ENCODE assay signal across 19 cellular contexts in the genomic region with DNA sequence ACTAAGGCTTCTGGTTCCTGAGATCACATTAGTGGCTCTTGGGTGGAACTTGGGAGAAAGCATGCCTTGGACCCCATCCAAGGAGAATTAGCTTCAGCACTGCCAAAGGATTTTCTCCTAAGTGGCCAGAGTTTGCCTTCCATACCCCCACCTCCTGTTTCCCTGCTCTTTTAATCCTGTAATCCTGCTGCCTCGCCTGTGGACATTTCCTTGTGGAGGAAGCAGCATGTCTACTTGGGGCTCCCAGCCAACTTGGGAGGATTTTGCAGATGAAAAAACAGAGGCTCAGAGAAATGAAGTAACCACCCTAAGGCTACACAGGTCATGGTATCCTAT. TPM values are rescaled to one million over a fixed set of nuclear protein-coding genes. Genes with fewer than 3 reads are reported as not detected.
DNase-seq lines count a peak whose midpoint lies in the region; ATAC-seq and TF ChIP-seq lines count a peak whose summit lies in the region.
"Had no signal": no experiment of that assay in that cellular context is flagged by ENCODE, and none has a peak within 500 bp of the region (broad histone marks: within the 10 kb centered on the region; RNA-seq: fewer than 3 reads in every experiment).

No MANE protein-coding gene starts in this region.

- H3K27me3 ChIP-seq in H7 (ENCODE audit: control insufficient read depth, insufficient read depth, low read length) (peaks cover 5% of the 10 kb centered on the region), WERI-Rb-1 (ENCODE audit: insufficient read depth, low read depth, severe bottlenecking) (no peaks in the 10 kb centered on the region), smooth muscle cell (ENCODE audit: low read depth) (no peaks in the 10 kb centered on the region)
- H3K27me3 ChIP-seq: ascending aorta, Peyer's patch had no signal

- peaks cover 47% of the 10 kb centered on the region for H3F3A ChIP-seq in smooth muscle cell (ENCODE audit: low read depth)

- no peak overlapping the region for H2AFZ ChIP-seq in smooth muscle cell (ENCODE audit: low read depth)

- H3K4me3 ChIP-seq in H7 (ENCODE audit: insufficient read depth, low read depth, low read length) (no peak overlapping the region), WERI-Rb-1 (ENCODE audit: low read depth, low read length) (no peak overlapping the region), fibroblast of villous mesenchyme (ENCODE audit: low read depth, low read length) (peak overlapping the region; percentile 60), smooth muscle cell (peak overlapping the region; percentile 58)
- H3K4me3 ChIP-seq: dorsolateral prefrontal cortex, Peyer's patch had no signal

- H3K27ac ChIP-seq in WERI-Rb-1 (peak overlapping the region; percentile 65), smooth muscle cell (ENCODE audit: low read depth) (peak overlapping the region; percentile 96), substantia nigra (ENCODE audit: low read depth, low read length, poor library complexity, severe bottlenecking) (no peak overlapping the region)
- H3K27ac ChIP-seq: ascending aorta, dorsolateral prefrontal cortex had no signal

- TF ChIP-seq CTCF in WERI-Rb-1 (IDR thresholded peaks at IDR 0.05; ENCODE audit: low read depth, low read length) = no peak
- TF ChIP-seq CTCF in fibroblast of villous mesenchyme (IDR thresholded peaks at IDR 0.05; ENCODE audit: insufficient read depth, low read depth, low read length) = no peak
- no peak for TF ChIP-seq CTCF in smooth muscle cell (IDR thresholded peaks at IDR 0.05; ENCODE audit: borderline replicate concordance, insufficient read depth, poor library complexity, severe bottlenecking)

- H3K9me3 ChIP-seq in WERI-Rb-1 (ENCODE audit: severe bottlenecking) (no peaks in the 10 kb centered on the region), smooth muscle cell (replicated peaks; ENCODE audit: low read depth) (no peaks in the 10 kb centered on the region)
- H3K9me3 ChIP-seq: ascending aorta, Peyer's patch, stomach had no signal

- DNase-seq in H7 (peak; percentile 38), WERI-Rb-1 (peak; percentile 85), fibroblast of villous mesenchyme (ENCODE audit: low read depth) (peak; percentile 94), smooth muscle cell (lab: John Stamatoyannopoulos, UW; ENCODE audit: unreplicated experiment) (no peak), cerebellum (ENCODE audit: low spot score) (no peak), substantia nigra (lab: John Stamatoyannopoulos, UW) (no peak), T-helper 9 cell (no peak), sciatic nerve (ENCODE audit: low spot score) (no peak)
- DNase-seq: activated CD4-positive, CD25-positive, alpha-beta regulatory T cell; activated effector memory CD4-positive, alpha-beta T cell treated with Interleukin-2 at 50 U/mL for 16 hours; CD8-positive, alpha-beta memory T cell; dorsolateral prefrontal cortex; Peyer's patch; stimulated activated CD4-positive, alpha-beta T cell treated with anti-CD3 and anti-CD28 coated beads, Interleukin-12 subunit alpha, Interleukin-12 subunit beta, amount 100 ng/mL, for 4 hours; stomach; SW 1271 had no signal

- peaks cover 42% of the 10 kb centered on the region for H3K4me1 ChIP-seq in smooth muscle cell (ENCODE audit: low read depth)

- no peaks in the 10 kb centered on the region for H3K36me3 ChIP-seq in H7 (replicated peaks; ENCODE audit: control insufficient read depth, insufficient read depth, low read length)
- H3K36me3 ChIP-seq in WERI-Rb-1 = no peaks in the 10 kb centered on the region
- no peaks in the 10 kb centered on the region for H3K36me3 ChIP-seq in smooth muscle cell (ENCODE audit: low read depth)
- H3K36me3 ChIP-seq: ascending aorta, Peyer's patch, stomach had no signal

- intact Hi-C loops in sciatic nerve (cut with DNase I) = no loop called here

- peak overlapping the region; percentile 88 for H3K4me2 ChIP-seq in smooth muscle cell

- H3K79me2 ChIP-seq in smooth muscle cell (ENCODE audit: low read depth) = peaks cover 16% of the 10 kb centered on the region

- 11% methylated on average over 1 of the region's 1 CpG for WGBS in smooth muscle cell (ENCODE audit: low lambda C conversion rate)

- no peak for ATAC-seq in sciatic nerve

- H3K9ac ChIP-seq in smooth muscle cell (ENCODE audit: low read depth) = no peak overlapping the region

- H4K20me1 ChIP-seq in smooth muscle cell (ENCODE audit: low read depth) = peaks cover 15% of the 10 kb centered on the region

RNA-seq across cellular contexts. Expression of a gene that starts 1.6 kb away (rescaled TPM):
- 3.2 and 3.6 TPM in 2 replicates for total RNA-seq in H7 (2014; rRNA removed; shearing (Covaris generic))
- total RNA-seq in fibroblast of villous mesenchyme = 13.8 and 23.5 TPM in 2 replicates
- 68.9 and 72.8 TPM in 2 replicates for total RNA-seq in smooth muscle cell
- 55.9 and 87.6 TPM in 2 replicates for polyA plus RNA-seq in smooth muscle cell
- 1.4 TPM for total RNA-seq in cerebellum
- total RNA-seq in sciatic nerve = 6.3 TPM
- total RNA-seq: activated CD8-positive, alpha-beta memory T cell treated with anti-CD3 and anti-CD28 coated beads for 36 hours; ascending aorta; CD8-positive, alpha-beta memory T cell; Peyer's patch had no signal
- polyA plus RNA-seq: CD8-positive, alpha-beta memory T cell had no signal

RNA-seq across cellular contexts. Expression of a gene that starts 11.6 kb away (rescaled TPM):
- total RNA-seq in H7 (2014; rRNA removed; shearing (Covaris generic)) = 0.07 TPM in 1 of 2 replicates, not detected in the other
- 1.3 TPM in 2 replicates for total RNA-seq in fibroblast of villous mesenchyme
- 1.6 and 2.2 TPM in 2 replicates for total RNA-seq in smooth muscle cell
- polyA plus RNA-seq in smooth muscle cell = 0.83 and 1.1 TPM in 2 replicates
- 7.5 TPM for total RNA-seq in cerebellum
- total RNA-seq in sciatic nerve = 2.5 TPM
- total RNA-seq: activated CD8-positive, alpha-beta memory T cell treated with anti-CD3 and anti-CD28 coated beads for 36 hours; ascending aorta; CD8-positive, alpha-beta memory T cell; NCI-H460 had no signal
- polyA plus RNA-seq: CD8-positive, alpha-beta memory T cell had no signal

RNA-seq across cellular contexts. Expression of a gene that starts 56.4 kb away (rescaled TPM):
- 108 and 115 TPM in 2 replicates for total RNA-seq in H7 (2014; rRNA removed; shearing (Covaris generic))
- 19.0 and 23.7 TPM in 2 replicates for total RNA-seq in fibroblast of villous mesenchyme
- total RNA-seq in smooth muscle cell = 12.7 and 16.0 TPM in 2 replicates
- polyA plus RNA-seq in smooth muscle cell = 25.9 and 27.6 TPM in 2 replicates
- 14.5 TPM for total RNA-seq in cerebellum
- total RNA-seq in sciatic nerve = 30.0 TPM

Comparison
In these comparisons a context has a peak if more than half of its experiments do, and no peak if none do; other contexts are left out.
1. DNase-seq: peak in H7 (single experiment), WERI-Rb-1 (single experiment) and fibroblast of villous mesenchyme (single experiment); none in smooth muscle cell (single experiment), cerebellum (single experiment), substantia nigra (0 of 49), T-helper 9 cell (single experiment) and sciatic nerve (single experiment).
2. H3K4me3 ChIP-seq: peak in fibroblast of villous mesenchyme (single experiment) and smooth muscle cell (single experiment); none in H7 (single experiment) and WERI-Rb-1 (single experiment).